8 cellular contexts compared by ENCODE assay signal in genomic region chr17:28357061-28357900, GRCh38. TPM values are rescaled to one million over a fixed set of nuclear protein-coding genes. Genes with fewer than 3 reads are reported as not detected.
DNase-seq lines count a peak whose midpoint lies in the region; ATAC-seq and TF ChIP-seq lines count a peak whose summit lies in the region.

Gene POLDIP2 (minus strand): TSS chr17:28357527. CDS start chr17:28357448, 79 bp downstream.

- H3K27me3 Mint-ChIP-seq in activated T-cell treated with anti-CD3 and anti-CD28 coated beads, Interleukin-2, amount 50 U/mL, for 4 hours (ENCODE audit: low read depth), result no peaks in the 10 kb centered on the region

- peaks cover 30% of the 10 kb centered on the region for H3K36me3 Mint-ChIP-seq in activated T-cell treated with anti-CD3 and anti-CD28 coated beads, Interleukin-2, amount 50 U/mL, for 4 hours (ENCODE audit: insufficient read depth)

- H3K4me1 ChIP-seq in Panc1 (ENCODE audit: control insufficient read depth, insufficient read depth, low read length) (peaks cover 18% of the 10 kb centered on the region), esophagus (ENCODE audit: control insufficient read depth in 2 of 2, insufficient read depth in 2 of 2, low read length in 1 of 2) (peaks cover 0 to 3% of the 10 kb centered on the region in 2 donors), muscle layer of duodenum (ENCODE audit: control insufficient read depth in 1 of 2, insufficient read depth in 2 of 2, low read length in 2 of 2) (peaks cover 13 to 22% of the 10 kb centered on the region in 2 donors)

- in situ Hi-C loops in KBM-7 (cut with MboI; ENCODE audit: low pct_unique_long_range_greater_than_20kb, low sequenced_read_pairs), result no loop called here
- in situ Hi-C loops in Panc1 (cut with HindIII; ENCODE audit: low pct_unique_long_range_greater_than_20kb, low sequenced_read_pairs), result no loop called here

- H3K27me3 ChIP-seq in Panc1 (ENCODE audit: control insufficient read depth, insufficient read depth, low read length) (no peaks in the 10 kb centered on the region), esophagus (ENCODE audit: control insufficient read depth in 1 of 2, insufficient read depth in 2 of 2, low read length in 2 of 2) (no peaks in the 10 kb centered on the region), muscle layer of duodenum (ENCODE audit: low read depth, low read length) (no peaks in the 10 kb centered on the region)

- no peaks in the 10 kb centered on the region for H3K9me3 Mint-ChIP-seq in activated T-cell treated with anti-CD3 and anti-CD28 coated beads, Interleukin-2, amount 50 U/mL, for 4 hours

- ATAC-seq in GM21717 (IDR thresholded peaks at IDR 0.05; ENCODE audit: unreplicated experiment) (peak; percentile 86), Panc1 (peak; percentile 100)
- ATAC-seq in activated T-cell treated with anti-CD3 and anti-CD28 coated beads, Interleukin-2, amount 50 U/mL, for 4 hours, result peak; percentile 99

- CTCF ChIA-PET in Panc1 (lab: Charles Lee), result interaction anchor here (0.6 kb wide), 1 partner anchor 552 kb away, joined by 3 read pairs; no protein-coding TSS in a partner anchor

- peak within 1 kb of the TSS; percentile 96 for H3K4me3 Mint-ChIP-seq in activated T-cell treated with anti-CD3 and anti-CD28 coated beads, Interleukin-2, amount 50 U/mL, for 4 hours

- DNase-seq in DMS53 (lab: John Stamatoyannopoulos, UW), result peak; percentile 95
- DNase-seq in KBM-7, result peak; percentile 93
- DNase-seq in Panc1 (ENCODE audit: low read depth, low spot score), result peak; percentile 41
- DNase-seq in activated T-cell treated with anti-CD3 and anti-CD28 coated beads, Interleukin-2, amount 50 U/mL, for 4 hours, result peak; percentile 94
- peak; percentile 91 for DNase-seq in stimulated activated CD8-positive, alpha-beta memory T cell treated with anti-CD3 and anti-CD28 coated beads, Interleukin-7, amount 100 ng/mL, for 24 hours (ENCODE audit: low read depth)

- TF ChIP-seq CTCF in Panc1 (IDR thresholded peaks at IDR 0.05), result no peak

- peak within 1 kb of the TSS; percentile 97 for H3K27ac ChIP-seq in Panc1 (ENCODE audit: low read length)
- H3K27ac ChIP-seq in esophagus (ENCODE audit: low read depth in 2 of 2, low read length in 1 of 2), result peak within 1 kb of the TSS; percentile 80 to 86
- H3K27ac ChIP-seq in muscle layer of duodenum (ENCODE audit: low read length), result peak within 1 kb of the TSS; percentile 77

- peaks cover 17% of the 10 kb centered on the region for H3K36me3 ChIP-seq in Panc1 (ENCODE audit: control insufficient read depth, insufficient read depth, low read length)
- H3K36me3 ChIP-seq in esophagus (ENCODE audit: control insufficient read depth in 2 of 2, insufficient read depth in 2 of 2, low read length in 1 of 2), result peaks cover 20 to 25% of the 10 kb centered on the region in 2 donors
- H3K36me3 ChIP-seq in muscle layer of duodenum (ENCODE audit: control insufficient read depth in 1 of 2, insufficient read depth in 2 of 2, low read length in 2 of 2), result peaks cover 40 to 54% of the 10 kb centered on the region in 2 donors

- peaks cover 30% of the 10 kb centered on the region for H3K4me1 Mint-ChIP-seq in activated T-cell treated with anti-CD3 and anti-CD28 coated beads, Interleukin-2, amount 50 U/mL, for 4 hours (ENCODE audit: low read depth)

- intact Hi-C loops in Panc1 (cut with micrococcal nuclease; ENCODE audit: unreplicated experiment), result no loop called here

- 0% methylated on average over 78 to 80 of the region's 80 CpGs for WGBS in esophagus, 2 donors

- H3K9me3 ChIP-seq in Panc1 (ENCODE audit: control insufficient read depth, insufficient read depth, low read depth, low read length), result no peaks in the 10 kb centered on the region
- H3K9me3 ChIP-seq in esophagus (ENCODE audit: control insufficient read depth in 2 of 2, insufficient read depth in 1 of 2, low read depth in 1 of 2, low read length in 1 of 2), result no peaks in the 10 kb centered on the region
- no peaks in the 10 kb centered on the region for H3K9me3 ChIP-seq in muscle layer of duodenum (ENCODE audit: control insufficient read depth in 1 of 2, low read length in 2 of 2)

- no TSS peak for BruUV-seq in Panc1 (replicated peaks; lab: Mats Ljungman, UMichigan)

- peak within 1 kb of the TSS; percentile 96 to 100 for H3K4me3 ChIP-seq in Panc1 (ENCODE audit: low read depth in 2 of 2, low read length in 2 of 2)
- peak within 1 kb of the TSS; percentile 77 to 93 for H3K4me3 ChIP-seq in esophagus (ENCODE audit: low read depth in 1 of 2, low read length in 2 of 2)
- H3K4me3 ChIP-seq in muscle layer of duodenum (ENCODE audit: low read depth in 1 of 2, low read length in 2 of 2), result peak within 1 kb of the TSS; percentile 89 to 98

- POLR2A ChIA-PET in Panc1 (lab: Charles Lee), result interaction anchor here (0.7 to 1.5 kb wide), 5 partner anchors 9 to 26 kb away, joined by 3 to 9 read pairs (median 4); partner anchors contain the start of genes IFT20, TNFAIP1 and VTN

RNA-seq across cellular contexts. Expression of gene POLDIP2, which starts in this region (rescaled TPM):
- total RNA-seq in Panc1 (2021; ENCODE audit: unreplicated experiment), result 175 TPM
- polyA plus RNA-seq in Panc1 (2012; ENCODE audit: insufficient read length), result 163 TPM
- 100 to 1,000 TPM; 141 to 168 (median 150) TPM for total RNA-seq in activated T-cell treated with anti-CD3 and anti-CD28 coated beads, Interleukin-2, amount 50 U/mL, for 4 hours
- 10 to 100 TPM; 29.8 to 69.3 TPM for polyA plus RNA-seq in esophagus

Comparison
In these comparisons a context has a peak if more than half of its experiments do, and no peak if none do; other contexts are left out.
1. Peak in every context shown above with its lines: DNase-seq, ATAC-seq, H3K4me3 ChIP-seq and H3K27ac ChIP-seq.
2. DNase-seq: peak in every context shown above with its lines; median percentile 95 in DMS53; 94 in activated T-cell treated with anti-CD3 and anti-CD28 coated beads, Interleukin-2, amount 50 U/mL, for 4 hours; 93 in KBM-7; 91 in stimulated activated CD8-positive, alpha-beta memory T cell treated with anti-CD3 and anti-CD28 coated beads, Interleukin-7, amount 100 ng/mL, for 24 hours; 41 in Panc1.